Comparison of ENCODE assay signal across 1 cellular context in the genomic region with DNA sequence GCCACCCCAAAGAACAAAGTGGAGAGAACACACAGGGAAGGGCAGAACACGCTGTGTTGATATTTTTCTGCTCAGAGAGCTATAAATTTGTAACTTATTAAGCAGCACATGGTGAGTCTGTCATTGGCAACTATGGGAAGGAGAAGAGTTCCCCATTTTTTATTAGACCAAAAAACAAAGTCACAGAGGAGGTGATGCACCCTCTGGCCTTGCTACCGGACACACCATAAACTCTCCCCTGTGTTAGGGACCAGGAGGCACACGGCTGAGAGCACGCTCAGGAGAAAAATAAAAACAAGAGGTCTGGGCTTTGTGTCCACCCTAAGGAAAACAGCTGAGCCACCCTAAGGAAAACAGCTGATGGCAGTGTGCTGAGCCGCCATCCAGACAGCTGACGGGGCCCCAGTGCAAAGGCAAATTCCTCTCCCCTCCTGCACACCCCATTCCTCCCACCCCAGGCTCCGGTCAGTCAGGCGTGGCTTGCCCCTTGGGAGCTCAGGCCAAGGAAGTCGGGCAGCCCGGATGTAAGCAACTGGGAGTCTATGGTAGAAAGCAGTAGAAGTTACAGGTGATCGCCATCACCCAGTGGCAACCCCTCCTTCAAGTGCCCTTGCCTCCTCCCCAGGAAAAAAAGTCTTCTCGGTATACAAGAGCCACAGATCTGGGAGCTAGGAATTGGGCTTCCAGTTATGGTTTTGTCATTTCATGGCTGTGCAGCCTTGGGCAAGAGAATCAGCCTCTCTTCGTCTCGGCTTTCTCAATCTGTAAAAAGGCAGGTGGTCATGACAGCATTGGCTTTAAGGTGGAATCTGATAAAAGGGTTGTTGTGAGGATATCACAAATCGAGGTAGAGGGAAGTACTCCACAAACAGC.
TF ChIP-seq lines count a peak whose summit lies in the region.

No MANE protein-coding gene starts in this region.

TF ChIP-seq in GM12891, 5 proteins besides CTCF, POLR2A, EP300 and RAD21 (continued from another document):
- no peak for TF ChIP-seq POU2F2 (IDR thresholded peaks at IDR 0.05; ENCODE audit: low read depth, low read length)
- TF ChIP-seq TAF1 (IDR thresholded peaks at IDR 0.05; ENCODE audit: low read depth, low read length): no peak
